In genomic region chr1:48530727-48531351, GRCh38 we compare ENCODE assay signal across 1 cellular context.
TF ChIP-seq lines count a peak whose summit lies in the region.

No MANE protein-coding gene starts in this region.

TF ChIP-seq in HepG2, 621 proteins besides CTCF, POLR2A, EP300 and RAD21 (continued from another document):
- TF ChIP-seq, protein P1, sequence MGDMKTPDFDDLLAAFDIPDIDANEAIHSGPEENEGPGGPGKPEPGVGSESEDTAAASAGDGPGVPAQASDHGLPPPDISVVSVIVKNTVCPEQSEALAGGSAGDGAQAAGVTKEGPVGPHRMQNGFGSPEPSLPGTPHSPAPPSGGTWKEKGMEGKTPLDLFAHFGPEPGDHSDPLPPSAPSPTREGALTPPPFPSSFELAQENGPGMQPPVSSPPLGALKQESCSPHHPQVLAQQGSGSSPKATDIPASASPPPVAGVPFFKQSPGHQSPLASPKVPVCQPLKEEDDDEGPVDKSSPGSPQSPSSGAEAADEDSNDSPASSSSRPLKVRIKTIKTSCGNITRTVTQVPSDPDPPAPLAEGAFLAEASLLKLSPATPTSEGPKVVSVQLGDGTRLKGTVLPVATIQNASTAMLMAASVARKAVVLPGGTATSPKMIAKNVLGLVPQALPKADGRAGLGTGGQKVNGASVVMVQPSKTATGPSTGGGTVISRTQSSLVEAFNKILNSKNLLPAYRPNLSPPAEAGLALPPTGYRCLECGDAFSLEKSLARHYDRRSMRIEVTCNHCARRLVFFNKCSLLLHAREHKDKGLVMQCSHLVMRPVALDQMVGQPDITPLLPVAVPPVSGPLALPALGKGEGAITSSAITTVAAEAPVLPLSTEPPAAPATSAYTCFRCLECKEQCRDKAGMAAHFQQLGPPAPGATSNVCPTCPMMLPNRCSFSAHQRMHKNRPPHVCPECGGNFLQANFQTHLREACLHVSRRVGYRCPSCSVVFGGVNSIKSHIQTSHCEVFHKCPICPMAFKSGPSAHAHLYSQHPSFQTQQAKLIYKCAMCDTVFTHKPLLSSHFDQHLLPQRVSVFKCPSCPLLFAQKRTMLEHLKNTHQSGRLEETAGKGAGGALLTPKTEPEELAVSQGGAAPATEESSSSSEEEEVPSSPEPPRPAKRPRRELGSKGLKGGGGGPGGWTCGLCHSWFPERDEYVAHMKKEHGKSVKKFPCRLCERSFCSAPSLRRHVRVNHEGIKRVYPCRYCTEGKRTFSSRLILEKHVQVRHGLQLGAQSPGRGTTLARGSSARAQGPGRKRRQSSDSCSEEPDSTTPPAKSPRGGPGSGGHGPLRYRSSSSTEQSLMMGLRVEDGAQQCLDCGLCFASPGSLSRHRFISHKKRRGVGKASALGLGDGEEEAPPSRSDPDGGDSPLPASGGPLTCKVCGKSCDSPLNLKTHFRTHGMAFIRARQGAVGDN (CRISPR knock-in tag; IDR thresholded peaks at IDR 0.05) = no peak
- TF ChIP-seq TEAD2 (CRISPR knock-in tag; IDR thresholded peaks at IDR 0.05) (0 out of 2 replicates have a peak, but pooled peaks have one; percentile 33), SSRP1 (CRISPR knock-in tag; IDR thresholded peaks at IDR 0.05) (no peak), ZNF383 (CRISPR knock-in tag; IDR thresholded peaks at IDR 0.05; ENCODE audit: borderline replicate concordance) (no peak), HES4 (CRISPR knock-in tag; IDR thresholded peaks at IDR 0.05; ENCODE audit: borderline replicate concordance) (no peak), TP53 (CRISPR knock-in tag; conservative IDR thresholded peaks at IDR 0.05) (no peak), HNRNPK (IDR thresholded peaks at IDR 0.05; ENCODE audit: low read depth, low read length, poor library complexity, severe bottlenecking) (no peak), HOXA7 (CRISPR knock-in tag; IDR thresholded peaks at IDR 0.05) (no peak), CC2D1A (CRISPR knock-in tag; IDR thresholded peaks at IDR 0.05) (no peak), EEA1 (CRISPR knock-in tag; IDR thresholded peaks at IDR 0.05; ENCODE audit: borderline replicate concordance) (no peak), CHD2 (IDR thresholded peaks at IDR 0.05; ENCODE audit: low read depth, low read length) (no peak), JDP2 (CRISPR knock-in tag; IDR thresholded peaks at IDR 0.05; ENCODE audit: borderline replicate concordance) (no peak), ELF1 (CRISPR knock-in tag; IDR thresholded peaks at IDR 0.05) (no peak), ZNF292 (CRISPR knock-in tag; IDR thresholded peaks at IDR 0.05; ENCODE audit: borderline replicate concordance, low read depth) (no peak)
- TF ChIP-seq, protein P2, sequence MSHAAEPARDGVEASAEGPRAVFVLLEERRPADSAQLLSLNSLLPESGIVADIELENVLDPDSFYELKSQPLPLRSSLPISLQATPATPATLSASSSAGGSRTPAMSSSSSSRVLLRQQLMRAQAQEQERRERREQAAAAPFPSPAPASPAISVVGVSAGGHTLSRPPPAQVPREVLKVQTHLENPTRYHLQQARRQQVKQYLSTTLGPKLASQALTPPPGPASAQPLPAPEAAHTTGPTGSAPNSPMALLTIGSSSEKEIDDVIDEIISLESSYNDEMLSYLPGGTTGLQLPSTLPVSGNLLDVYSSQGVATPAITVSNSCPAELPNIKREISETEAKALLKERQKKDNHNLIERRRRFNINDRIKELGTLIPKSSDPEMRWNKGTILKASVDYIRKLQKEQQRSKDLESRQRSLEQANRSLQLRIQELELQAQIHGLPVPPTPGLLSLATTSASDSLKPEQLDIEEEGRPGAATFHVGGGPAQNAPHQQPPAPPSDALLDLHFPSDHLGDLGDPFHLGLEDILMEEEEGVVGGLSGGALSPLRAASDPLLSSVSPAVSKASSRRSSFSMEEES (CRISPR knock-in tag; IDR thresholded peaks at IDR 0.05) = peak; percentile 76
- TF ChIP-seq, protein P3, sequence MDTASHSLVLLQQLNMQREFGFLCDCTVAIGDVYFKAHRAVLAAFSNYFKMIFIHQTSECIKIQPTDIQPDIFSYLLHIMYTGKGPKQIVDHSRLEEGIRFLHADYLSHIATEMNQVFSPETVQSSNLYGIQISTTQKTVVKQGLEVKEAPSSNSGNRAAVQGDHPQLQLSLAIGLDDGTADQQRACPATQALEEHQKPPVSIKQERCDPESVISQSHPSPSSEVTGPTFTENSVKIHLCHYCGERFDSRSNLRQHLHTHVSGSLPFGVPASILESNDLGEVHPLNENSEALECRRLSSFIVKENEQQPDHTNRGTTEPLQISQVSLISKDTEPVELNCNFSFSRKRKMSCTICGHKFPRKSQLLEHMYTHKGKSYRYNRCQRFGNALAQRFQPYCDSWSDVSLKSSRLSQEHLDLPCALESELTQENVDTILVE (CRISPR knock-in tag; IDR thresholded peaks at IDR 0.05) = peak; percentile 58; the same call in 1 of the 2 replicates
- TF ChIP-seq, protein P4, sequence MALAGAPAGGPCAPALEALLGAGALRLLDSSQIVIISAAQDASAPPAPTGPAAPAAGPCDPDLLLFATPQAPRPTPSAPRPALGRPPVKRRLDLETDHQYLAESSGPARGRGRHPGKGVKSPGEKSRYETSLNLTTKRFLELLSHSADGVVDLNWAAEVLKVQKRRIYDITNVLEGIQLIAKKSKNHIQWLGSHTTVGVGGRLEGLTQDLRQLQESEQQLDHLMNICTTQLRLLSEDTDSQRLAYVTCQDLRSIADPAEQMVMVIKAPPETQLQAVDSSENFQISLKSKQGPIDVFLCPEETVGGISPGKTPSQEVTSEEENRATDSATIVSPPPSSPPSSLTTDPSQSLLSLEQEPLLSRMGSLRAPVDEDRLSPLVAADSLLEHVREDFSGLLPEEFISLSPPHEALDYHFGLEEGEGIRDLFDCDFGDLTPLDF (CRISPR knock-in tag; IDR thresholded peaks at IDR 0.05) = no peak
- TF ChIP-seq, protein P5, sequence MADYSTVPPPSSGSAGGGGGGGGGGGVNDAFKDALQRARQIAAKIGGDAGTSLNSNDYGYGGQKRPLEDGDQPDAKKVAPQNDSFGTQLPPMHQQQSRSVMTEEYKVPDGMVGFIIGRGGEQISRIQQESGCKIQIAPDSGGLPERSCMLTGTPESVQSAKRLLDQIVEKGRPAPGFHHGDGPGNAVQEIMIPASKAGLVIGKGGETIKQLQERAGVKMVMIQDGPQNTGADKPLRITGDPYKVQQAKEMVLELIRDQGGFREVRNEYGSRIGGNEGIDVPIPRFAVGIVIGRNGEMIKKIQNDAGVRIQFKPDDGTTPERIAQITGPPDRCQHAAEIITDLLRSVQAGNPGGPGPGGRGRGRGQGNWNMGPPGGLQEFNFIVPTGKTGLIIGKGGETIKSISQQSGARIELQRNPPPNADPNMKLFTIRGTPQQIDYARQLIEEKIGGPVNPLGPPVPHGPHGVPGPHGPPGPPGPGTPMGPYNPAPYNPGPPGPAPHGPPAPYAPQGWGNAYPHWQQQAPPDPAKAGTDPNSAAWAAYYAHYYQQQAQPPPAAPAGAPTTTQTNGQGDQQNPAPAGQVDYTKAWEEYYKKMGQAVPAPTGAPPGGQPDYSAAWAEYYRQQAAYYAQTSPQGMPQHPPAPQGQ (CRISPR knock-in tag; IDR thresholded peaks at IDR 0.05; ENCODE audit: borderline replicate concordance) = no peak
- TF ChIP-seq, protein P6, sequence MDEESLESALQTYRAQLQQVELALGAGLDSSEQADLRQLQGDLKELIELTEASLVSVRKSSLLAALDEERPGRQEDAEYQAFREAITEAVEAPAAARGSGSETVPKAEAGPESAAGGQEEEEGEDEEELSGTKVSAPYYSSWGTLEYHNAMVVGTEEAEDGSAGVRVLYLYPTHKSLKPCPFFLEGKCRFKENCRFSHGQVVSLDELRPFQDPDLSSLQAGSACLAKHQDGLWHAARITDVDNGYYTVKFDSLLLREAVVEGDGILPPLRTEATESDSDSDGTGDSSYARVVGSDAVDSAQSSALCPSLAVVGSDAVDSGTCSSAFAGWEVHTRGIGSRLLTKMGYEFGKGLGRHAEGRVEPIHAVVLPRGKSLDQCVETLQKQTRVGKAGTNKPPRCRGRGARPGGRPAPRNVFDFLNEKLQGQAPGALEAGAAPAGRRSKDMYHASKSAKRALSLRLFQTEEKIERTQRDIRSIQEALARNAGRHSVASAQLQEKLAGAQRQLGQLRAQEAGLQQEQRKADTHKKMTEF (CRISPR knock-in tag; IDR thresholded peaks at IDR 0.05) = no peak
